11 cellular contexts compared by ENCODE assay signal in the genomic region with DNA sequence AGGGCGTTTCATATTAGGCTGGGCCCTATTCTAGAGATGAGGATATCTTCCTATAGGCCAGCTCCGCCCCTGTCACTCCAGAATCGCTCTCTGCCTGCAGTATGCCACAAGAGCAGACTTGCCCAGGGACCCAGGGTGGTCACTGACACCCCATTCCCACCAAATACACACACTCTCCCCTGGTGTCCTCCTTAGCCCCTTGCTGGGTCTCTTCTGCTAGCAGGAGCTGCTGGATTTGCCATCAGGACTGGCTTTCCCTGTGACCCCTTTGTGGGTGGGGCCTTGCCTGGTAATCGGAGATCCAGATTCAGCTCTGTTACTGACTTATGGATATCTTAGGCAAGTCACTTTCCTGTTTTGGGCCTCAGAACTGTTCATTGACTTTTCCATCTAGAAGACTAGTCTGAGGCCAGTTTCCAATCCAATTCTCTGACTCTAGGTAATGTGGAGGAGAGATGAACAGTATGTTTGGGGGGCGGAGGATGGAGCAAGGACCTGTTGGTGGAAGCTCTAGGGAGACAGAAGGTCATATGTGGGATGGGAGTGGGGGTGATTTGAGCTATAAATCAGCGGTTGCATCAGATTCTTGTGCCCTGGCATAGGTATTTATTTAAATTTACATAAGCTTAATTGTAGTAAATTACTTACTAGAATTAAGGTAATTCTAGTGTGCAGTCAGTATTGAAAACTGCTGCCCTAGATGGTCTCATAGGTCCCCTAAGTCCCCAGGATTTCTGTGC. TPM values are rescaled to one million over a fixed set of nuclear protein-coding genes. Genes with fewer than 3 reads are reported as not detected.
A peak's percentile ranks its signal among the peaks of the same experiment; 100 is the strongest.
DNase-seq lines count a peak whose midpoint lies in the region; ATAC-seq, FAIRE-seq and TF ChIP-seq lines count a peak whose summit lies in the region.
"Had no signal": no experiment of that assay in that cellular context is flagged by ENCODE, and none has a peak within 500 bp of the region (broad histone marks: within the 10 kb centered on the region; RNA-seq: fewer than 3 reads in every experiment).

No MANE protein-coding gene starts in this region.

- H3K36me3 ChIP-seq in heart right ventricle (peaks cover 0 to 15% (median 0%) of the 10 kb centered on the region in 9 donors), GM12878 (ENCODE audit: control insufficient read depth in 2 of 2, insufficient read depth in 2 of 2, low read length in 1 of 2) (no peaks in the 10 kb centered on the region), mucosa of rectum (ENCODE audit: control insufficient read depth in 2 of 2, insufficient read depth in 2 of 2, low read length in 2 of 2) (peaks cover 3 to 9% of the 10 kb centered on the region in 2 donors), ascending aorta (no peaks in the 10 kb centered on the region)
- H3K36me3 ChIP-seq: adrenal gland had no signal

- H3K4me1 ChIP-seq in heart right ventricle = peaks cover 0 to 73% (median 44%) of the 10 kb centered on the region in 9 donors
- H3K4me1 ChIP-seq in GM12878 (ENCODE audit: control insufficient read depth, insufficient read depth, low read length) = no peaks in the 10 kb centered on the region; the same call in 1 of the 2 replicates
- peaks cover 54 to 61% of the 10 kb centered on the region in 2 donors for H3K4me1 ChIP-seq in mucosa of rectum (ENCODE audit: control insufficient read depth in 2 of 2, insufficient read depth in 2 of 2, low read length in 2 of 2)
- no peaks in the 10 kb centered on the region for H3K4me1 ChIP-seq in ascending aorta

- SMC1A ChIA-PET in GM12878 (lab: Charles Lee; ENCODE audit: uncharacterized antibody, unreplicated experiment) = interaction anchor here (1.8 to 3.3 kb wide), 2 partner anchors 10 to 13 kb away, joined by 7 to 14 read pairs; no protein-coding TSS in a partner anchor

- H3K4me2 ChIP-seq in GM12878 (ENCODE audit: control insufficient read depth, insufficient read depth) = 0 out of 2 replicates have a peak overlapping the region, but pooled peaks have one; percentile 7

- H3K27ac Mint-ChIP-seq in type B pancreatic cell = no peak overlapping the region

- H3K27me3 ChIP-seq in heart right ventricle (peaks cover 0 to 14% (median 0%) of the 10 kb centered on the region in 7 donors), GM12878 (replicated peaks in 1 of 2; ENCODE audit: control insufficient read depth in 2 of 2, insufficient read depth in 2 of 2, low read length in 1 of 2) (no peaks in the 10 kb centered on the region; a peak in 1 of 4 replicates), mucosa of rectum (ENCODE audit: control insufficient read depth in 2 of 2, insufficient read depth in 2 of 2, low read length in 2 of 2) (no peaks in the 10 kb centered on the region), ascending aorta (no peaks in the 10 kb centered on the region)
- H3K27me3 ChIP-seq: adrenal gland had no signal

- POLR2A ChIA-PET in GM12878 (lab: Charles Lee) = interaction anchor here (0.6 to 1.5 kb wide), 2 partner anchors 11 to 17 kb away, joined by 4 to 5 read pairs; no protein-coding TSS in a partner anchor

- no peak for TF ChIP-seq EP300 in GM12878 (IDR thresholded peaks at IDR 0.05; ENCODE audit: borderline replicate concordance in 1 of 2, control insufficient read depth in 1 of 2, low read depth in 2 of 2, low read length in 2 of 2)

- TF ChIP-seq CTCF in heart right ventricle (IDR thresholded peaks at IDR 0.05) (no peak), GM12878 (IDR thresholded peaks at IDR 0.05 in 2 of 3, conservative IDR thresholded peaks at IDR 0.05 in 1 of 3; ENCODE audit: control insufficient read depth in 2 of 3, extremely low read depth in 1 of 3, insufficient read depth in 1 of 3, low read depth in 3 of 3, low read length in 3 of 3) (no peak), type B pancreatic cell (conservative IDR thresholded peaks at IDR 0.05) (no peak), ascending aorta (IDR thresholded peaks at IDR 0.05) (no peak)

- 76 to 79% methylated on average over 6 of the region's 6 CpGs for WGBS in heart right ventricle, 2 donors
- 37% methylated on average over 6 of the region's 6 CpGs for WGBS in GM12878 (ENCODE audit: insufficient coverage, insufficient replicate concordance, low lambda C conversion rate, missing lambda C conversion rate)

- TSS peak; percentile 41 for BruUV-seq in GM12878 (replicated peaks; lab: Mats Ljungman, UMichigan)

- ATAC-seq in heart right ventricle (no peak), GM12878 (no peak), GM18867 (IDR thresholded peaks at IDR 0.05; ENCODE audit: unreplicated experiment) (no peak)

- no peaks in the 10 kb centered on the region for H4K20me1 ChIP-seq in GM12878 (ENCODE audit: control insufficient read depth, insufficient read depth)

- TF ChIP-seq RAD21 in GM12878 (IDR thresholded peaks at IDR 0.05; ENCODE audit: insufficient read depth, low read depth, low read length) = no peak

- H3K9ac ChIP-seq in GM12878 (ENCODE audit: control insufficient read depth, insufficient read depth, low read length) = no peak overlapping the region
- H3K9ac ChIP-seq in mucosa of rectum (ENCODE audit: low read depth in 1 of 2, low read length in 2 of 2) = peak overlapping the region in 1 of 2 donors; percentile 26

- peak overlapping the region in 3 of 10 donors; percentile 23 to 86 (median 80) for H3K27ac ChIP-seq in heart right ventricle
- no peak overlapping the region for H3K27ac ChIP-seq in GM12878 (ENCODE audit: control insufficient read depth, insufficient read depth)
- peak overlapping the region in 1 of 2 donors; percentile 64 for H3K27ac ChIP-seq in mucosa of rectum (ENCODE audit: low read depth in 2 of 2, low read length in 2 of 2)
- no peak overlapping the region for H3K27ac ChIP-seq in ascending aorta
- H3K27ac ChIP-seq: adrenal gland had no signal

- H3K9me3 ChIP-seq in heart right ventricle (no peaks in the 10 kb centered on the region), GM12878 (replicated peaks; ENCODE audit: control insufficient read depth, insufficient read depth, low read length) (no peaks in the 10 kb centered on the region), mucosa of rectum (ENCODE audit: control insufficient read depth in 2 of 2, low read length in 2 of 2) (no peaks in the 10 kb centered on the region), ascending aorta (no peaks in the 10 kb centered on the region)
- H3K9me3 ChIP-seq: adrenal gland had no signal

- H3K27me3 Mint-ChIP-seq in type B pancreatic cell = peaks cover 19% of the 10 kb centered on the region

- H3K9me3 Mint-ChIP-seq in type B pancreatic cell = no peaks in the 10 kb centered on the region

- CTCF ChIA-PET in GM12878 (lab: Yijun Ruan, JAX) = interaction anchor here (0.9 to 3.1 kb wide), 3 partner anchors 12 to 44 kb away, joined by 3 to 16 read pairs (median 6); no protein-coding TSS in a partner anchor

- no peak for FAIRE-seq in GM12878 (lab: Jason Lieb, UNC)

- no peaks in the 10 kb centered on the region; the same call in 1 of the 2 replicates for H3K79me2 ChIP-seq in GM12878 (ENCODE audit: control insufficient read depth, insufficient read depth, low read length)

- no peak for DNase-seq in heart right ventricle
- no peak for DNase-seq in cardiac septum (ENCODE audit: low spot score)
- DNase-seq in GM12878 (ENCODE audit: low read depth, low spot score) = no peak
- no peak for DNase-seq in type B pancreatic cell (ENCODE audit: extremely low spot score, unreplicated experiment)
- no peak for DNase-seq in ascending aorta (ENCODE audit: low spot score in 2 of 2)
- DNase-seq in DMS79 (lab: John Stamatoyannopoulos, UW) = no peak
- DNase-seq: adrenal gland, NCI-H524 had no signal

- peaks cover 19% of the 10 kb centered on the region for H3K4me1 Mint-ChIP-seq in type B pancreatic cell (ENCODE audit: unreplicated experiment)

- no peak for TF ChIP-seq POLR2A in GM12878 (IDR thresholded peaks at IDR 0.05; ENCODE audit: low read depth, low read length)

- RAD21 ChIA-PET in GM12878 (lab: Charles Lee; ENCODE audit: unreplicated experiment) = interaction anchor here (3.3 kb wide), 1 partner anchor 12 kb away, joined by 16 read pairs; no protein-coding TSS in a partner anchor

- intact Hi-C loops in heart right ventricle (cut with DNase I) = loop anchor here in 1 of 10 donors (10.0 kb wide), 1 partner anchor 52 kb away; no protein-coding TSS in a partner anchor
- intact Hi-C loops in cardiac septum (cut with DNase I) = no loop called here
- intact Hi-C loops in GM12878 (cut with micrococcal nuclease; ENCODE audit: unreplicated experiment) = no loop called here
- intact Hi-C loops in ascending aorta (cut with DNase I) = no loop called here

- no peaks in the 10 kb centered on the region for H3K36me3 Mint-ChIP-seq in type B pancreatic cell

- in situ Hi-C loops in GM12878 (cut with MboI) = no loop called here

- H3K4me3 ChIP-seq in heart right ventricle = peak overlapping the region in 7 of 10 donors; percentile 79 to 98 (median 91)
- no peak overlapping the region for H3K4me3 ChIP-seq in GM12878
- peak overlapping the region; percentile 81 to 86 for H3K4me3 ChIP-seq in mucosa of rectum (ENCODE audit: low read length in 2 of 2)
- no peak overlapping the region for H3K4me3 ChIP-seq in ascending aorta

- no peak overlapping the region for H2AFZ ChIP-seq in GM12878 (ENCODE audit: control insufficient read depth, low read depth, low read length)

- H3K4me3 Mint-ChIP-seq in type B pancreatic cell = peak overlapping the region; percentile 73

RNA-seq across cellular contexts. Expression of gene TSPAN15, which starts 1.6 kb away (rescaled TPM):
- total RNA-seq in heart right ventricle = 10 to 100 TPM in 5 of 10 donors, 1 to 10 TPM in 5; 5.0 to 16.5 (median 9.4) TPM
- 10 to 100 TPM; 15.4 to 18.2 TPM for polyA plus RNA-seq in heart right ventricle
- 6.9 TPM for total RNA-seq in cardiac septum
- total RNA-seq in GM12878 (2013; cell fraction: nucleolus; rRNA removed) = 13.5 and 16.0 TPM in 2 replicates
- 1.9 and 2.2 TPM in 2 replicates for total RNA-seq in GM12878 (2014; rRNA removed)
- 1.3 and 1.8 TPM in 2 replicates for total RNA-seq in GM12878 (2014; rRNA removed; fragmentation: Illumina TruSeq; extraction: Trizol)
- total RNA-seq in GM12878 (2021) = 2.3 and 3.3 TPM in 2 replicates
- 0.81 TPM for polyA plus RNA-seq in GM12878 (2011; ENCODE audit: low read depth)
- 6.2 and 8.5 TPM in 2 replicates for polyA plus RNA-seq in GM12878 (2011; rRNA removed)
- polyA plus RNA-seq in GM12878 (2011; cell fraction: cytosol; rRNA removed) = 10.5 and 14.8 TPM in 2 replicates
- polyA plus RNA-seq in GM12878 (2011; cell fraction: nucleus; rRNA removed) = 11.7 and 12.8 TPM in 2 replicates
- polyA plus RNA-seq in GM12878 (2012) = 2.3 and 2.7 TPM in 2 replicates
- polyA plus RNA-seq in GM12878 (2014; fragmentation: Illumina TruSeq; extraction: Trizol) = 1.4 and 2.7 TPM in 2 replicates
- not detected for polyA plus RNA-seq in GM12878 (2014; fragmentation: Nextera tagmentation; extraction: Ambion mirVana)
- polyA plus RNA-seq in GM12878 (2014; rRNA removed) = 1.4 and 2.5 TPM in 2 replicates
- polyA plus RNA-seq in GM12878 (2016; fragmentation: Nextera tagmentation; extraction: Ambion mirVana) = 1 to 10 TPM; 2.2 to 2.8 TPM
- 16.0 and 19.2 TPM in 2 replicates for polyA minus RNA-seq in GM12878 (2011; rRNA and poly(A)+ RNA removed)
- polyA minus RNA-seq in GM12878 (2011; cell fraction: cytosol; rRNA and poly(A)+ RNA removed) = 2.6 and 2.9 TPM in 2 replicates
- 6.2 and 9.1 TPM in 2 replicates for polyA minus RNA-seq in GM12878 (2011; cell fraction: nucleus; rRNA and poly(A)+ RNA removed)
- 19.4 and 19.7 TPM in 2 replicates for total RNA-seq in type B pancreatic cell (ENCODE audit: low replicate concordance)
- 31.9 TPM for total RNA-seq in ascending aorta

RNA-seq across cellular contexts. Expression of gene TACR2, which starts 36.1 kb away (rescaled TPM):
- total RNA-seq in heart right ventricle = under 1 TPM in 8 of 10 donors, not detected in 2; 0.15 to 0.93 (median 0.25) TPM
- under 1 TPM in 1 of 2 donors, not detected in 1; 0.13 TPM for polyA plus RNA-seq in heart right ventricle
- 0.13 TPM for total RNA-seq in cardiac septum
- not detected in 2 replicates for total RNA-seq in GM12878 (2013; cell fraction: nucleolus; rRNA removed)
- not detected in 2 replicates for total RNA-seq in GM12878 (2014; rRNA removed)
- total RNA-seq in GM12878 (2014; rRNA removed; fragmentation: Illumina TruSeq; extraction: Trizol) = not detected in 2 replicates
- not detected in 2 replicates for total RNA-seq in GM12878 (2021)
- not detected for polyA plus RNA-seq in GM12878 (2011; ENCODE audit: low read depth)
- polyA plus RNA-seq in GM12878 (2011; rRNA removed) = not detected in 2 replicates
- not detected in 2 replicates for polyA plus RNA-seq in GM12878 (2011; cell fraction: cytosol; rRNA removed)
- polyA plus RNA-seq in GM12878 (2011; cell fraction: nucleus; rRNA removed) = not detected in 2 replicates
- polyA plus RNA-seq in GM12878 (2012) = 0.12 TPM in 1 of 2 replicates, not detected in the other
- polyA plus RNA-seq in GM12878 (2014; fragmentation: Illumina TruSeq; extraction: Trizol) = not detected in 2 replicates
- not detected for polyA plus RNA-seq in GM12878 (2014; fragmentation: Nextera tagmentation; extraction: Ambion mirVana)
- not detected in 2 replicates for polyA plus RNA-seq in GM12878 (2014; rRNA removed)
- under 1 TPM in 1 of 2 experiments, not detected in 1; 0.11 TPM for polyA plus RNA-seq in GM12878 (2016; fragmentation: Nextera tagmentation; extraction: Ambion mirVana)
- not detected in 2 replicates for polyA minus RNA-seq in GM12878 (2011; rRNA and poly(A)+ RNA removed)
- not detected in 2 replicates for polyA minus RNA-seq in GM12878 (2011; cell fraction: cytosol; rRNA and poly(A)+ RNA removed)
- polyA minus RNA-seq in GM12878 (2011; cell fraction: nucleus; rRNA and poly(A)+ RNA removed) = not detected in 2 replicates
- total RNA-seq in type B pancreatic cell (ENCODE audit: low replicate concordance) = not detected in 2 replicates
- total RNA-seq in ascending aorta = not detected
- total RNA-seq: mononuclear cell had no signal

Comparison
In these comparisons a context has a peak if more than half of its experiments do, and no peak if none do; other contexts are left out.
1. H3K4me3 ChIP-seq: peak in heart right ventricle (7 of 10) and mucosa of rectum (2 of 2); none in GM12878 (single experiment) and ascending aorta (0 of 2).